21 cellular contexts compared by ENCODE assay signal in the genomic region with DNA sequence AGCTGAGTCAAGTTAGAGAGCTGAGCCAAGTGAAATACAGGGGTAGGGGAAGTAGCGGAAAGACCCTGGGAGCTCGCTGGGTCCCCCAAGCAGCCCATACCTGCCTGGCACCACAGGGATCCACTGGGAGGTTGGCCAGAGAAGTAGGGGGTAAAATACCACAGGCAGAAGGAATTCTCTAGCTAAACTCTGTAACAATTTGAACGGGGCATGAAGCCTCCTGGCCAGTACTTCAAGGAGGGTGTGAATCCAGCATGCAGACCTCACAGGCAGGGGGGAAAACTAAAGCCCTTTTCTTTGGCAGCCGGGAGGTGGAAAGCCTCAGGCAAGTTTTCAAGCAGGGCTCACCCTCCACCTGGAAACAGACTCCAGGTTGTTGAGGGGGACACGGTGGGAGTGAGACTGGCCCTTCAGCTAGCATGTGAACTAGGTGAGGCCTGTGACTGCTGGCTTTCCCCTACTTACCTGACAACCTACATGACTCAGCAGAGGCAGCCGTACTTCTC. TPM values are rescaled to one million over a fixed set of nuclear protein-coding genes. Genes with fewer than 3 reads are reported as not detected.
"Had no signal": no experiment of that assay in that cellular context is flagged by ENCODE, and none has a peak within 500 bp of the region (broad histone marks: within the 10 kb centered on the region; RNA-seq: fewer than 3 reads in every experiment).

No MANE protein-coding gene starts in this region.

- H3K27me3 ChIP-seq: esophagus squamous epithelium, foreskin keratinocyte, sigmoid colon, tibial artery, upper lobe of left lung, uterus had no signal

- H3K27ac ChIP-seq: esophagus squamous epithelium, foreskin keratinocyte, left ventricle myocardium inferior, lower lobe of right lung, sigmoid colon, skin epidermis, tibial artery, upper lobe of left lung, uterus had no signal

- H3K9me3 ChIP-seq: esophagus squamous epithelium, left ventricle myocardium inferior, lower lobe of right lung, tibial artery, upper lobe of left lung, uterus had no signal

- H3K4me3 ChIP-seq: esophagus squamous epithelium, left ventricle myocardium inferior, lower lobe of right lung, sigmoid colon, skin epidermis, tibial artery, upper lobe of left lung, uterus had no signal

- H3K4me1 ChIP-seq: esophagus squamous epithelium, foreskin keratinocyte, left ventricle myocardium inferior, lower lobe of right lung, sigmoid colon, tibial artery, upper lobe of left lung, uterus had no signal

- DNase-seq: effector memory CD8-positive, alpha-beta T cell; esophagus squamous epithelium; foreskin keratinocyte; head of caudate nucleus; hippocampal formation; kidney; left cardiac atrium; left ventricle myocardium inferior; lower lobe of right lung; mesenchymal stem cell; naive B cell; sigmoid colon; stimulated activated CD4-positive, alpha-beta T cell treated with anti-CD3 and anti-CD28 coated beads, Interleukin-12 subunit alpha, Interleukin-12 subunit beta, amount 100 ng/mL, for 4 hours; stimulated activated naive CD4-positive, alpha-beta T cell treated with Interleukin-2 at 50 U/mL for 16 hours; tibial artery; upper lobe of left lung; uterus had no signal

- H3K36me3 ChIP-seq: esophagus squamous epithelium, left ventricle myocardium inferior, lower lobe of right lung, sigmoid colon, tibial artery, upper lobe of left lung, uterus had no signal

RNA-seq across cellular contexts. Expression of a gene that starts 3.7 kb away (rescaled TPM):
- total RNA-seq: epithelial cell of proximal tubule, esophagus squamous epithelium, foreskin keratinocyte, kidney, left cardiac atrium, left ventricle myocardium inferior, lower lobe of right lung, osteocyte, sigmoid colon, temporal lobe, uterus had no signal
- polyA plus RNA-seq: foreskin keratinocyte, sigmoid colon had no signal

RNA-seq across cellular contexts. Expression of a gene that starts 17.3 kb away (rescaled TPM):
- total RNA-seq: epithelial cell of proximal tubule, esophagus squamous epithelium, foreskin keratinocyte, kidney, left cardiac atrium, left ventricle myocardium inferior, lower lobe of right lung, osteocyte, sigmoid colon, temporal lobe, upper lobe of left lung had no signal
- polyA plus RNA-seq: foreskin keratinocyte, sigmoid colon had no signal
